2 cellular contexts compared by ENCODE assay signal in the genomic region with DNA sequence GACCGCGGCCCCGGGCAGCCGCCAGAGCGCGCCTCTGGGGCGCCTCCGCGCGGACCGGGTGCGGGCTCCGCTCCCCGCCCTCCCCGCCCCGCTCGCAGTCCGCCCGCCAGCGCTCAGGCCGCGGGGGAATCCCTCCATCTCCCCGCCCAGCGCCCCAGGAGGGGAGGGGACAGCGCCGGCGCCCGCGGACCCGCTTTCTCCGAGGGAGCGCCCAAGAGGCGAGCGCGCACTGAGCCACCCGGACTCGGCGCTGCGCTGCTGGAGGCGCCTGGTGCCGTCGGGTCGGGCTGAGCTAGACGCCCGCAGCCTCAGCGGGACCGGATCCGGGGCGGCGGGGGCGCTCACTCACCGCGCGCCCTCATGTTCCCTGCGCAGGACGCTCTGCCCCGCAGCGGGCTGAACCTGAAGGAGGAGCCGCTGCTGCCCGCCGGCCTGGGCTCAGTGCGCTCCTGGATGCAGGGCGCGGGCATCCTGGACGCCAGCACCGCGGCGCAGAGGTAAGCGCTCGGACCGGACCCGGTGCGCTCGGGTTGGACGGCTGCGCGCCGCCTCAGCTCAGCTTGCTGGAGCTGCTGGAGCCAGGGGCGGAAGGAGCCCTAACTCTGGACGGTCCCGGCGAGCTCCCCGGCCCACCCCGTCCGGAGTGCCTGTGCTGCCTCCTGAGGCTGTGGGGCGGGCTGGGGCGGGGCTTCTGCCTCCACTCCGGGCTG.
TF ChIP-seq lines count a peak whose summit lies in the region.

No MANE protein-coding gene starts in this region.

TF ChIP-seq in K562, 482 proteins besides CTCF, POLR2A, EP300 and RAD21 (continued from another document and continues in another):
- TF ChIP-seq, protein P1, sequence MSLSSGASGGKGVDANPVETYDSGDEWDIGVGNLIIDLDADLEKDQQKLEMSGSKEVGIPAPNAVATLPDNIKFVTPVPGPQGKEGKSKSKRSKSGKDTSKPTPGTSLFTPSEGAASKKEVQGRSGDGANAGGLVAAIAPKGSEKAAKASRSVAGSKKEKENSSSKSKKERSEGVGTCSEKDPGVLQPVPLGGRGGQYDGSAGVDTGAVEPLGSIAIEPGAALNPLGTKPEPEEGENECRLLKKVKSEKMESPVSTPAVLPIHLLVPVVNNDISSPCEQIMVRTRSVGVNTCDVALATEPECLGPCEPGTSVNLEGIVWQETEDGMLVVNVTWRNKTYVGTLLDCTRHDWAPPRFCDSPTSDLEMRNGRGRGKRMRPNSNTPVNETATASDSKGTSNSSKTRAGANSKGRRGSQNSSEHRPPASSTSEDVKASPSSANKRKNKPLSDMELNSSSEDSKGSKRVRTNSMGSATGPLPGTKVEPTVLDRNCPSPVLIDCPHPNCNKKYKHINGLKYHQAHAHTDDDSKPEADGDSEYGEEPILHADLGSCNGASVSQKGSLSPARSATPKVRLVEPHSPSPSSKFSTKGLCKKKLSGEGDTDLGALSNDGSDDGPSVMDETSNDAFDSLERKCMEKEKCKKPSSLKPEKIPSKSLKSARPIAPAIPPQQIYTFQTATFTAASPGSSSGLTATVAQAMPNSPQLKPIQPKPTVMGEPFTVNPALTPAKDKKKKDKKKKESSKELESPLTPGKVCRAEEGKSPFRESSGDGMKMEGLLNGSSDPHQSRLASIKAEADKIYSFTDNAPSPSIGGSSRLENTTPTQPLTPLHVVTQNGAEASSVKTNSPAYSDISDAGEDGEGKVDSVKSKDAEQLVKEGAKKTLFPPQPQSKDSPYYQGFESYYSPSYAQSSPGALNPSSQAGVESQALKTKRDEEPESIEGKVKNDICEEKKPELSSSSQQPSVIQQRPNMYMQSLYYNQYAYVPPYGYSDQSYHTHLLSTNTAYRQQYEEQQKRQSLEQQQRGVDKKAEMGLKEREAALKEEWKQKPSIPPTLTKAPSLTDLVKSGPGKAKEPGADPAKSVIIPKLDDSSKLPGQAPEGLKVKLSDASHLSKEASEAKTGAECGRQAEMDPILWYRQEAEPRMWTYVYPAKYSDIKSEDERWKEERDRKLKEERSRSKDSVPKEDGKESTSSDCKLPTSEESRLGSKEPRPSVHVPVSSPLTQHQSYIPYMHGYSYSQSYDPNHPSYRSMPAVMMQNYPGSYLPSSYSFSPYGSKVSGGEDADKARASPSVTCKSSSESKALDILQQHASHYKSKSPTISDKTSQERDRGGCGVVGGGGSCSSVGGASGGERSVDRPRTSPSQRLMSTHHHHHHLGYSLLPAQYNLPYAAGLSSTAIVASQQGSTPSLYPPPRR (CRISPR knock-in tag; IDR thresholded peaks at IDR 0.05; ENCODE audit: borderline replicate concordance), result no peak
- TF ChIP-seq, protein P2, sequence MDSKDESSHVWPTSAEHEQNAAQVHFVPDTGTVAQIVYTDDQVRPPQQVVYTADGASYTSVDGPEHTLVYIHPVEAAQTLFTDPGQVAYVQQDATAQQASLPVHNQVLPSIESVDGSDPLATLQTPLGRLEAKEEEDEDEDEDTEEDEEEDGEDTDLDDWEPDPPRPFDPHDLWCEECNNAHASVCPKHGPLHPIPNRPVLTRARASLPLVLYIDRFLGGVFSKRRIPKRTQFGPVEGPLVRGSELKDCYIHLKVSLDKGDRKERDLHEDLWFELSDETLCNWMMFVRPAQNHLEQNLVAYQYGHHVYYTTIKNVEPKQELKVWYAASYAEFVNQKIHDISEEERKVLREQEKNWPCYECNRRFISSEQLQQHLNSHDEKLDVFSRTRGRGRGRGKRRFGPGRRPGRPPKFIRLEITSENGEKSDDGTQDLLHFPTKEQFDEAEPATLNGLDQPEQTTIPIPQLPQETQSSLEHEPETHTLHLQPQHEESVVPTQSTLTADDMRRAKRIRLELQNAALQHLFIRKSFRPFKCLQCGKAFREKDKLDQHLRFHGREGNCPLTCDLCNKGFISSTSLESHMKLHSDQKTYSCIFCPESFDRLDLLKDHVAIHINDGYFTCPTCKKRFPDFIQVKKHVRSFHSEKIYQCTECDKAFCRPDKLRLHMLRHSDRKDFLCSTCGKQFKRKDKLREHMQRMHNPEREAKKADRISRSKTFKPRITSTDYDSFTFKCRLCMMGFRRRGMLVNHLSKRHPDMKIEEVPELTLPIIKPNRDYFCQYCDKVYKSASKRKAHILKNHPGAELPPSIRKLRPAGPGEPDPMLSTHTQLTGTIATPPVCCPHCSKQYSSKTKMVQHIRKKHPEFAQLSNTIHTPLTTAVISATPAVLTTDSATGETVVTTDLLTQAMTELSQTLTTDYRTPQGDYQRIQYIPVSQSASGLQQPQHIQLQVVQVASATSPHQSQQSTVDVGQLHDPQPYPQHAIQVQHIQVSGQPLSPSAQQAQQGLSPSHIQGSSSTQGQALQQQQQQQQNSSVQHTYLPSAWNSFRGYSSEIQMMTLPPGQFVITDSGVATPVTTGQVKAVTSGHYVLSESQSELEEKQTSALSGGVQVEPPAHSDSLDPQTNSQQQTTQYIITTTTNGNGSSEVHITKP (IDR thresholded peaks at IDR 0.05; ENCODE audit: partially characterized antibody), result no peak
- TF ChIP-seq, protein P3, sequence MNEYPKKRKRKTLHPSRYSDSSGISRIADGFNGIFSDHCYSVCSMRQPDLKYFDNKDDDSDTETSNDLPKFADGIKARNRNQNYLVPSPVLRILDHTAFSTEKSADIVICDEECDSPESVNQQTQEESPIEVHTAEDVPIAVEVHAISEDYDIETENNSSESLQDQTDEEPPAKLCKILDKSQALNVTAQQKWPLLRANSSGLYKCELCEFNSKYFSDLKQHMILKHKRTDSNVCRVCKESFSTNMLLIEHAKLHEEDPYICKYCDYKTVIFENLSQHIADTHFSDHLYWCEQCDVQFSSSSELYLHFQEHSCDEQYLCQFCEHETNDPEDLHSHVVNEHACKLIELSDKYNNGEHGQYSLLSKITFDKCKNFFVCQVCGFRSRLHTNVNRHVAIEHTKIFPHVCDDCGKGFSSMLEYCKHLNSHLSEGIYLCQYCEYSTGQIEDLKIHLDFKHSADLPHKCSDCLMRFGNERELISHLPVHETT (CRISPR knock-in tag; conservative IDR thresholded peaks at IDR 0.05 in 1 of 2, IDR thresholded peaks at IDR 0.05 in 1 of 2), result no peak
- peak; percentile 56 for TF ChIP-seq CTBP1 (IDR thresholded peaks at IDR 0.05; ENCODE audit: borderline replicate concordance)
- TF ChIP-seq PCBP1 (IDR thresholded peaks at IDR 0.05; ENCODE audit: low read depth, low read length, poor library complexity, severe bottlenecking), result peak; percentile 15
- peak; percentile 42; the same call in 1 of the 2 replicates for TF ChIP-seq NCOA6 (IDR thresholded peaks at IDR 0.05)
- TF ChIP-seq FUS (optimal IDR thresholded peaks at IDR 0.05; ENCODE audit: low read depth, low read length), result no peak
- no peak for TF ChIP-seq WHSC1 (IDR thresholded peaks at IDR 0.05; ENCODE audit: low read length)
- TF ChIP-seq, protein P4, sequence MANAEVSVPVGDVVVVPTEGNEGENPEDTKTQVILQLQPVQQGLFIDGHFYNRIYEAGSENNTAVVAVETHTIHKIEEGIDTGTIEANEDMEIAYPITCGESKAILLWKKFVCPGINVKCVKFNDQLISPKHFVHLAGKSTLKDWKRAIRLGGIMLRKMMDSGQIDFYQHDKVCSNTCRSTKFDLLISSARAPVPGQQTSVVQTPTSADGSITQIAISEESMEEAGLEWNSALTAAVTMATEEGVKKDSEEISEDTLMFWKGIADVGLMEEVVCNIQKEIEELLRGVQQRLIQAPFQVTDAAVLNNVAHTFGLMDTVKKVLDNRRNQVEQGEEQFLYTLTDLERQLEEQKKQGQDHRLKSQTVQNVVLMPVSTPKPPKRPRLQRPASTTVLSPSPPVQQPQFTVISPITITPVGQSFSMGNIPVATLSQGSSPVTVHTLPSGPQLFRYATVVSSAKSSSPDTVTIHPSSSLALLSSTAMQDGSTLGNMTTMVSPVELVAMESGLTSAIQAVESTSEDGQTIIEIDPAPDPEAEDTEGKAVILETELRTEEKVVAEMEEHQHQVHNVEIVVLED (CRISPR knock-in tag; IDR thresholded peaks at IDR 0.05), result no peak
- no peak for TF ChIP-seq ZNF780A (CRISPR knock-in tag; IDR thresholded peaks at IDR 0.05)
- TF ChIP-seq ZNF140 (CRISPR knock-in tag; IDR thresholded peaks at IDR 0.05), result no peak
- no peak for TF ChIP-seq RNF2 (IDR thresholded peaks at IDR 0.05)
- TF ChIP-seq RBM15 (IDR thresholded peaks at IDR 0.05; ENCODE audit: insufficient read depth, low read length), result no peak

TF ChIP-seq in HepG2, 621 proteins besides CTCF, POLR2A, EP300 and RAD21 (continued from another document and continues in another):
- TF ChIP-seq HDAC2 (CRISPR knock-in tag; IDR thresholded peaks at IDR 0.05) (no peak), ZUFSP (CRISPR knock-in tag; IDR thresholded peaks at IDR 0.05; ENCODE audit: borderline replicate concordance) (no peak), ZNF350 (CRISPR knock-in tag; IDR thresholded peaks at IDR 0.05; ENCODE audit: borderline replicate concordance, low read depth) (no peak), ZFP1 (CRISPR knock-in tag; IDR thresholded peaks at IDR 0.05) (no peak), KLF16 (CRISPR knock-in tag; IDR thresholded peaks at IDR 0.05) (no peak), FOXA3 (CRISPR knock-in tag; IDR thresholded peaks at IDR 0.05) (no peak), ZNF878 (CRISPR knock-in tag; IDR thresholded peaks at IDR 0.05) (no peak), DNMT1 (CRISPR knock-in tag; IDR thresholded peaks at IDR 0.05) (peak; percentile 65; the same call in 1 of the 2 replicates), ZNF670 (CRISPR knock-in tag; IDR thresholded peaks at IDR 0.05; ENCODE audit: borderline replicate concordance) (no peak), NFE2L1 (CRISPR knock-in tag; IDR thresholded peaks at IDR 0.05; ENCODE audit: borderline replicate concordance) (no peak), SOX5 (CRISPR knock-in tag; IDR thresholded peaks at IDR 0.05; ENCODE audit: borderline replicate concordance) (no peak), KLF9 (CRISPR knock-in tag; IDR thresholded peaks at IDR 0.05; ENCODE audit: low read depth) (no peak), RXRB (CRISPR knock-in tag; IDR thresholded peaks at IDR 0.05; ENCODE audit: borderline replicate concordance) (no peak), ZNF788 (CRISPR knock-in tag; IDR thresholded peaks at IDR 0.05; ENCODE audit: borderline replicate concordance) (peak; percentile 42; the same call in 1 of the 2 replicates), ZMYM3 (CRISPR knock-in tag; IDR thresholded peaks at IDR 0.05) (no peak), KAT7 (CRISPR knock-in tag; IDR thresholded peaks at IDR 0.05; ENCODE audit: borderline replicate concordance) (no peak)
- TF ChIP-seq, protein P5, sequence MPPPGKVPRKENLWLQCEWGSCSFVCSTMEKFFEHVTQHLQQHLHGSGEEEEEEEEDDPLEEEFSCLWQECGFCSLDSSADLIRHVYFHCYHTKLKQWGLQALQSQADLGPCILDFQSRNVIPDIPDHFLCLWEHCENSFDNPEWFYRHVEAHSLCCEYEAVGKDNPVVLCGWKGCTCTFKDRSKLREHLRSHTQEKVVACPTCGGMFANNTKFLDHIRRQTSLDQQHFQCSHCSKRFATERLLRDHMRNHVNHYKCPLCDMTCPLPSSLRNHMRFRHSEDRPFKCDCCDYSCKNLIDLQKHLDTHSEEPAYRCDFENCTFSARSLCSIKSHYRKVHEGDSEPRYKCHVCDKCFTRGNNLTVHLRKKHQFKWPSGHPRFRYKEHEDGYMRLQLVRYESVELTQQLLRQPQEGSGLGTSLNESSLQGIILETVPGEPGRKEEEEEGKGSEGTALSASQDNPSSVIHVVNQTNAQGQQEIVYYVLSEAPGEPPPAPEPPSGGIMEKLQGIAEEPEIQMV (CRISPR knock-in tag; IDR thresholded peaks at IDR 0.05; ENCODE audit: low read depth), result peak; percentile 78; the same call in 1 of the 2 replicates
- TF ChIP-seq, protein P6, sequence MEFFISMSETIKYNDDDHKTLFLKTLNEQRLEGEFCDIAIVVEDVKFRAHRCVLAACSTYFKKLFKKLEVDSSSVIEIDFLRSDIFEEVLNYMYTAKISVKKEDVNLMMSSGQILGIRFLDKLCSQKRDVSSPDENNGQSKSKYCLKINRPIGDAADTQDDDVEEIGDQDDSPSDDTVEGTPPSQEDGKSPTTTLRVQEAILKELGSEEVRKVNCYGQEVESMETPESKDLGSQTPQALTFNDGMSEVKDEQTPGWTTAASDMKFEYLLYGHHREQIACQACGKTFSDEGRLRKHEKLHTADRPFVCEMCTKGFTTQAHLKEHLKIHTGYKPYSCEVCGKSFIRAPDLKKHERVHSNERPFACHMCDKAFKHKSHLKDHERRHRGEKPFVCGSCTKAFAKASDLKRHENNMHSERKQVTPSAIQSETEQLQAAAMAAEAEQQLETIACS (CRISPR knock-in tag; IDR thresholded peaks at IDR 0.05), result 0 out of 2 replicates have a peak, but pooled peaks have one; percentile 39
- TF ChIP-seq, protein P7, sequence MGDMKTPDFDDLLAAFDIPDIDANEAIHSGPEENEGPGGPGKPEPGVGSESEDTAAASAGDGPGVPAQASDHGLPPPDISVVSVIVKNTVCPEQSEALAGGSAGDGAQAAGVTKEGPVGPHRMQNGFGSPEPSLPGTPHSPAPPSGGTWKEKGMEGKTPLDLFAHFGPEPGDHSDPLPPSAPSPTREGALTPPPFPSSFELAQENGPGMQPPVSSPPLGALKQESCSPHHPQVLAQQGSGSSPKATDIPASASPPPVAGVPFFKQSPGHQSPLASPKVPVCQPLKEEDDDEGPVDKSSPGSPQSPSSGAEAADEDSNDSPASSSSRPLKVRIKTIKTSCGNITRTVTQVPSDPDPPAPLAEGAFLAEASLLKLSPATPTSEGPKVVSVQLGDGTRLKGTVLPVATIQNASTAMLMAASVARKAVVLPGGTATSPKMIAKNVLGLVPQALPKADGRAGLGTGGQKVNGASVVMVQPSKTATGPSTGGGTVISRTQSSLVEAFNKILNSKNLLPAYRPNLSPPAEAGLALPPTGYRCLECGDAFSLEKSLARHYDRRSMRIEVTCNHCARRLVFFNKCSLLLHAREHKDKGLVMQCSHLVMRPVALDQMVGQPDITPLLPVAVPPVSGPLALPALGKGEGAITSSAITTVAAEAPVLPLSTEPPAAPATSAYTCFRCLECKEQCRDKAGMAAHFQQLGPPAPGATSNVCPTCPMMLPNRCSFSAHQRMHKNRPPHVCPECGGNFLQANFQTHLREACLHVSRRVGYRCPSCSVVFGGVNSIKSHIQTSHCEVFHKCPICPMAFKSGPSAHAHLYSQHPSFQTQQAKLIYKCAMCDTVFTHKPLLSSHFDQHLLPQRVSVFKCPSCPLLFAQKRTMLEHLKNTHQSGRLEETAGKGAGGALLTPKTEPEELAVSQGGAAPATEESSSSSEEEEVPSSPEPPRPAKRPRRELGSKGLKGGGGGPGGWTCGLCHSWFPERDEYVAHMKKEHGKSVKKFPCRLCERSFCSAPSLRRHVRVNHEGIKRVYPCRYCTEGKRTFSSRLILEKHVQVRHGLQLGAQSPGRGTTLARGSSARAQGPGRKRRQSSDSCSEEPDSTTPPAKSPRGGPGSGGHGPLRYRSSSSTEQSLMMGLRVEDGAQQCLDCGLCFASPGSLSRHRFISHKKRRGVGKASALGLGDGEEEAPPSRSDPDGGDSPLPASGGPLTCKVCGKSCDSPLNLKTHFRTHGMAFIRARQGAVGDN (CRISPR knock-in tag; IDR thresholded peaks at IDR 0.05), result peak; percentile 43; the same call in 1 of the 2 replicates
- TF ChIP-seq, protein P8, sequence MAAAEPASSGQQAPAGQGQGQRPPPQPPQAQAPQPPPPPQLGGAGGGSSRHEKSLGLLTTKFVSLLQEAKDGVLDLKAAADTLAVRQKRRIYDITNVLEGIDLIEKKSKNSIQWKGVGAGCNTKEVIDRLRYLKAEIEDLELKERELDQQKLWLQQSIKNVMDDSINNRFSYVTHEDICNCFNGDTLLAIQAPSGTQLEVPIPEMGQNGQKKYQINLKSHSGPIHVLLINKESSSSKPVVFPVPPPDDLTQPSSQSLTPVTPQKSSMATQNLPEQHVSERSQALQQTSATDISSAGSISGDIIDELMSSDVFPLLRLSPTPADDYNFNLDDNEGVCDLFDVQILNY (CRISPR knock-in tag; conservative IDR thresholded peaks at IDR 0.05), result no peak
